Comparison of ENCODE assay signal across 8 cellular contexts in genomic region chr13:102869948-102870676, GRCh38. TPM values are rescaled to one million over a fixed set of nuclear protein-coding genes. Genes with fewer than 3 reads are reported as not detected.
DNase-seq lines count a peak whose midpoint lies in the region; ATAC-seq lines count a peak whose summit lies in the region.

No MANE protein-coding gene starts in this region.

- peak overlapping the region in 8 of 9 donors; percentile 21 to 86 (median 52) for H3K27ac Mint-ChIP-seq in naive thymus-derived CD4-positive, alpha-beta T cell

- H3K4me3 Mint-ChIP-seq in naive thymus-derived CD4-positive, alpha-beta T cell = peak overlapping the region in 1 of 10 donors; percentile 16

- no peak overlapping the region for H3K4me3 ChIP-seq in H7 (ENCODE audit: insufficient read depth, low read depth, low read length)
- no peak overlapping the region for H3K4me3 ChIP-seq in naive thymus-derived CD4-positive, alpha-beta T cell (ENCODE audit: low read length)

- no peaks in the 10 kb centered on the region for H3K27me3 ChIP-seq in H7 (ENCODE audit: control insufficient read depth, insufficient read depth, low read length)
- H3K27me3 ChIP-seq in naive thymus-derived CD4-positive, alpha-beta T cell (ENCODE audit: control insufficient read depth in 2 of 2, insufficient read depth in 2 of 2, low read length in 2 of 2) = no peaks in the 10 kb centered on the region

- H3K36me3 Mint-ChIP-seq in naive thymus-derived CD4-positive, alpha-beta T cell = peaks cover 15 to 37% (median 24%) of the 10 kb centered on the region in 5 donors

- intact Hi-C loops in naive thymus-derived CD4-positive, alpha-beta T cell (cut with micrococcal nuclease) = loop anchor here in 1 of 2 donors (1.0 to 2.0 kb wide), 2 partner anchors 23 to 290 kb away; partner anchors contain the start of gene ERCC5

- H3K4me1 ChIP-seq in naive thymus-derived CD4-positive, alpha-beta T cell (ENCODE audit: control insufficient read depth in 2 of 2, insufficient read depth in 2 of 2, low read length in 2 of 2) = no peaks in the 10 kb centered on the region

- peaks cover 3% of the 10 kb centered on the region for H3K36me3 ChIP-seq in H7 (replicated peaks; ENCODE audit: control insufficient read depth, insufficient read depth, low read length)
- H3K36me3 ChIP-seq in naive thymus-derived CD4-positive, alpha-beta T cell (ENCODE audit: control insufficient read depth in 2 of 3, insufficient read depth in 3 of 3, low read length in 3 of 3) = peaks cover 24 to 69% (median 29%) of the 10 kb centered on the region in 3 experiments

- CTCF ChIA-PET in naive thymus-derived CD4-positive, alpha-beta T cell (lab: Charles Lee) = interaction anchor here (0.6 to 1.6 kb wide), 10 partner anchors 9 to 301 kb away, joined by 3 to 5 read pairs (median 4); no protein-coding TSS in a partner anchor

- H3K27ac ChIP-seq in naive thymus-derived CD4-positive, alpha-beta T cell (ENCODE audit: low read depth, low read length) = no peak overlapping the region

- H3K4me1 Mint-ChIP-seq in naive thymus-derived CD4-positive, alpha-beta T cell = peaks cover 14 to 37% (median 30%) of the 10 kb centered on the region in 7 donors

- no peaks in the 10 kb centered on the region for H3K9me3 ChIP-seq in naive thymus-derived CD4-positive, alpha-beta T cell (ENCODE audit: control insufficient read depth in 2 of 3, low read length in 3 of 3)

- ATAC-seq in GM18907 (IDR thresholded peaks at IDR 0.05; ENCODE audit: unreplicated experiment) (peak; percentile 36), GM19467 (IDR thresholded peaks at IDR 0.05; ENCODE audit: unreplicated experiment) (no peak)
- ATAC-seq in naive thymus-derived CD4-positive, alpha-beta T cell = peak; percentile 20

- peaks cover 0 to 1% (median 0%) of the 10 kb centered on the region in 11 donors for H3K9me3 Mint-ChIP-seq in naive thymus-derived CD4-positive, alpha-beta T cell

- POLR2A ChIA-PET in naive thymus-derived CD4-positive, alpha-beta T cell (lab: Charles Lee) = interaction anchor here (0.8 to 1.0 kb wide), 2 partner anchors 24 to 273 kb away, joined by 3 to 4 read pairs; partner anchors contain the start of genes ERCC5 and TPP2

- H3K27me3 Mint-ChIP-seq in naive thymus-derived CD4-positive, alpha-beta T cell = no peaks in the 10 kb centered on the region

- peak; percentile 21 for DNase-seq in H7
- DNase-seq in SK-N-DZ (ENCODE audit: low spot score) = peak; percentile 7
- peak in 1 of 9 donors; percentile 10 for DNase-seq in naive thymus-derived CD4-positive, alpha-beta T cell
- no peak for DNase-seq in stimulated activated naive CD4-positive, alpha-beta T cell (lab: John Stamatoyannopoulos, UW)
- no peak for DNase-seq in midbrain (lab: John Stamatoyannopoulos, UW)
- no peak for DNase-seq in activated CD4-positive, CD25-positive, alpha-beta regulatory T cell (lab: John Stamatoyannopoulos, UW)

RNA-seq across cellular contexts. Expression of gene ERCC5, which starts 24.3 kb away (rescaled TPM):
- total RNA-seq in H7 (2014; rRNA removed; shearing (Covaris generic)) = 24.4 and 26.8 TPM in 2 replicates
- polyA plus RNA-seq in SK-N-DZ (2014; cell fraction: cytosol; rRNA removed) = 34.3 and 36.0 TPM in 2 replicates
- polyA plus RNA-seq in SK-N-DZ (2014; cell fraction: nucleus; rRNA removed) = 62.9 and 103 TPM in 2 replicates
- total RNA-seq in naive thymus-derived CD4-positive, alpha-beta T cell = 100 to 1,000 TPM in 3 of 5 experiments, 10 to 100 TPM in 2; 79.6 to 158 (median 123) TPM
- polyA plus RNA-seq in naive thymus-derived CD4-positive, alpha-beta T cell = 10 to 100 TPM; 48.6 to 62.9 TPM

Comparison
In these comparisons a context has a peak if more than half of its experiments do, and no peak if none do; other contexts are left out.
1. DNase-seq: peak in H7 (single experiment) and SK-N-DZ (single experiment); none in stimulated activated naive CD4-positive, alpha-beta T cell (0 of 6), midbrain (single experiment) and activated CD4-positive, CD25-positive, alpha-beta regulatory T cell (0 of 4).